In the genomic region with DNA sequence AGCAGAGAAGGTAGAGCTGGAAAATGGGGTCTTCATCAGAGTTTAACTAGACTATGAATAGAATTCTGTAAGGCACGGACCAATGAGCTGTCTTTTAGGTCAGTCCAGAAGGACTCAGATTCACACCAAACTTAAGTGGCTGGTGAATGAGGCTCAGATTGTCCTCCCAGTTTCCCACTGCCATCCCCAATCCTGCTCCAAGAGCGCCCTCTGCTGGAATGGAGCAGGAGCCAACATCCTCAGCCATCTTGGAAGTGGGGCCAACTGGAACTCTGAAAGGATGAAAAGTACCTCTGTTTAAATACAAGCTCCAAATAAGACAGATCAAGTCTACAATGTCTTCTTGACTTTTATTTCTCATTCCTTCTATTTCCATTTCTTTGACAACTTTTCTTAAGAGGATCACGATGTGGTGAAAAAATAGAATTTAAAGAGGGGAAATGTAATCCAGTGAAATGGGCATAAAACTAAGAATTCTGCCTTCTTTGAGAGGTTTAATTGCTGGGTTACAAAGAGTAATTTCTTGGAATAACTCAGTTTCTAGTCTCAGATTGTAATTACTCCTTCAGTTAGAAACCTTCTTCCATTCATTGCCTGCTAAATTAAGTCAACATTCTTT, we compare ENCODE assay signal across 8 cellular contexts.
DNase-seq lines count a peak whose midpoint lies in the region; ATAC-seq and TF ChIP-seq lines count a peak whose summit lies in the region.

No MANE protein-coding gene starts in this region.

- no peaks in the 10 kb centered on the region for H3K9me3 ChIP-seq in Caco-2

- intact Hi-C loops in Caco-2 (cut with micrococcal nuclease; ENCODE audit: unreplicated experiment) = loop anchor here (1.0 to 10.0 kb wide), 10 partner anchors 124 to 1215 kb away; a partner anchor contains a TSS

- peaks cover 12% of the 10 kb centered on the region for H3K4me1 Mint-ChIP-seq in Caco-2 (ENCODE audit: low read depth, unreplicated experiment)

- H3K36me3 ChIP-seq in Caco-2 (ENCODE audit: control insufficient read depth, insufficient read depth, low read length) = no peaks in the 10 kb centered on the region

- peak; percentile 77 to 88 for DNase-seq in Caco-2
- DNase-seq in NCI-H2227 (lab: John Stamatoyannopoulos, UW; ENCODE audit: unreplicated experiment) = peak; percentile 87
- peak; percentile 39 to 70 (median 53) for DNase-seq in activated CD4-positive, CD25-positive, alpha-beta regulatory T cell (lab: John Stamatoyannopoulos, UW)
- peak in 59 of 61 donors; percentile 32 to 90 (median 71) for DNase-seq in caudate nucleus (lab: John Stamatoyannopoulos, UW)
- peak; percentile 83 for DNase-seq in kidney tubule cell (ENCODE audit: low spot score)
- peak; percentile 88 for DNase-seq in stimulated activated CD4-positive, alpha-beta T cell treated with anti-CD3 and anti-CD28 coated beads, Interleukin-2, amount 100 ng/mL, for 48 hours

- H3K36me3 Mint-ChIP-seq in Caco-2 (ENCODE audit: insufficient read depth, unreplicated experiment) = no peaks in the 10 kb centered on the region

- ATAC-seq in HG02798 (IDR thresholded peaks at IDR 0.05; ENCODE audit: poor library complexity, unreplicated experiment) = peak; percentile 60
- no peak for ATAC-seq in HG03521 (IDR thresholded peaks at IDR 0.05; ENCODE audit: unreplicated experiment)

- no peaks in the 10 kb centered on the region for H3K27me3 Mint-ChIP-seq in Caco-2 (ENCODE audit: insufficient read depth, unreplicated experiment)

- no TSS peak for BruUV-seq in Caco-2 (replicated peaks; lab: Mats Ljungman, UMichigan)

- no peak overlapping the region for H3K4me3 Mint-ChIP-seq in Caco-2 (ENCODE audit: unreplicated experiment)

- no peak overlapping the region for H3K4me3 ChIP-seq in Caco-2 (ENCODE audit: low read depth, low read length)

- no peak overlapping the region for H3K27ac ChIP-seq in caudate nucleus (ENCODE audit: low read depth, low read length)

- H3K27me3 ChIP-seq in Caco-2 (replicated peaks; ENCODE audit: control insufficient read depth, insufficient read depth, low read length) = no peaks in the 10 kb centered on the region

- H3K27ac Mint-ChIP-seq in Caco-2 (ENCODE audit: unreplicated experiment) = no peak overlapping the region

- peak; percentile 91 for TF ChIP-seq CTCF in Caco-2 (IDR thresholded peaks at IDR 0.05; ENCODE audit: insufficient read depth in 1 of 2, low read depth in 1 of 2, low read length in 1 of 2, severe bottlenecking in 1 of 2, unreplicated experiment in 1 of 2)

- no peaks in the 10 kb centered on the region for H3K9me3 Mint-ChIP-seq in Caco-2 (ENCODE audit: unreplicated experiment)

- H3K4me1 ChIP-seq in Caco-2 = peaks cover 20% of the 10 kb centered on the region

- POLR2A ChIA-PET in Caco-2 (lab: Charles Lee) = no interaction called here

- CTCF ChIA-PET in Caco-2 (lab: Charles Lee) = interaction anchor here (0.5 to 2.3 kb wide), 7 partner anchors 37 to 1215 kb away, joined by 3 to 18 read pairs (median 3); a partner anchor contains a TSS
